In genomic region chrX:149928635-149929034, GRCh38 we compare ENCODE assay signal across 14 cellular contexts. TPM values are rescaled to one million over a fixed set of nuclear protein-coding genes. Genes with fewer than 3 reads are reported as not detected.
"Had no signal": no experiment of that assay in that cellular context is flagged by ENCODE, and none has a peak within 500 bp of the region (broad histone marks: within the 10 kb centered on the region; RNA-seq: fewer than 3 reads in every experiment).

No MANE protein-coding gene starts in this region.

RNA-seq across cellular contexts. Expression of gene HSFX4, which starts 0.7 kb away (rescaled TPM):
- total RNA-seq: activated CD4-positive, alpha-beta memory T cell treated with anti-CD3 and anti-CD28 coated beads for 36 hours; activated naive CD4-positive, alpha-beta T cell treated with anti-CD3 and anti-CD28 coated beads for 36 hours; activated naive CD8-positive, alpha-beta T cell treated with anti-CD3 and anti-CD28 coated beads for 36 hours; activated T-helper 17 cell treated with anti-CD3 and anti-CD28 coated beads, Interleukin-2, amount 50 U/mL, for 72 hours; body of pancreas; cardiac muscle cell; cerebellum; esophagus muscularis mucosa; foreskin keratinocyte; gastrocnemius medialis; WTC11 had no signal
- polyA plus RNA-seq: cardiac muscle cell, foreskin keratinocyte had no signal

RNA-seq across cellular contexts. Expression of gene MAGEA8, which starts 47.7 kb away (rescaled TPM):
- total RNA-seq: activated CD4-positive, alpha-beta memory T cell treated with anti-CD3 and anti-CD28 coated beads for 36 hours; activated naive CD4-positive, alpha-beta T cell treated with anti-CD3 and anti-CD28 coated beads for 36 hours; activated naive CD8-positive, alpha-beta T cell treated with anti-CD3 and anti-CD28 coated beads for 36 hours; activated T-helper 17 cell treated with anti-CD3 and anti-CD28 coated beads, Interleukin-2, amount 50 U/mL, for 72 hours; body of pancreas; cardiac muscle cell; cerebellum; dorsolateral prefrontal cortex; esophagus muscularis mucosa; foreskin keratinocyte; gastrocnemius medialis; heart left ventricle; WTC11 had no signal
- polyA plus RNA-seq: adipose tissue, foreskin keratinocyte, heart left ventricle had no signal
